In the genomic region with DNA sequence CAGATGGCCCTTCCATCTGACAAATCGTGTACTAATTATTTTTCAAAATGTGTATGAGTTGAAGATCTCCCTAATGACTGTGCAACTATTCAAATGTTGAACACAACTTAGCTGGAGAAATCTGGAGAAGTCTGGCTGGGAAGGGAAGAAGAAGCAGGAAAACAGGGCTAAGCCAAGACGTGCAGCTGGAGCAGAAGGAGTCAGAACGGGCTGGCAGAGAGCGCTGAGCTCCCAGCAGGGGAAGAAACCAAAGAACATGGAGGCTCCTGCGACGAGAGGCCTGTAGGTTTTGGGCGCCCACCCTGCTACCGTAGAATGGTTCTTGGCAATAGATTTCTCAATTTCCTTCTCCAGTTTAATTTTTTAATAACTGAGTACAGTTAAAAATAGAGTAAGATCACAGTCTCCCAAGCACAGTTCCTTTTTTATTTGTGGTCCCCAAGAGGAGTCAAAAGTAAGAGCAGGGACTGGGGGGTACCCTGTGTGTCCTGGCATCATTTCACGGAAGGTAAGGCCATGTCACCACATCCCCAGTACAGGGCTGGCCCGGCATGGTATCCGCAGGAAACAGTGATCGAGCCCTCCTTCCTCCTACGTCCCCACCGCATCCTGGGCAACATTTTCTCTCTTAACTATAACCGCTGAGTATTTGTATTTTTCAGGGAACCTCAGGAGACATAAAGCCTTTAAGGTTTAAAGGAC, we compare ENCODE assay signal across 9 cellular contexts. TPM values are rescaled to one million over a fixed set of nuclear protein-coding genes. Genes with fewer than 3 reads are reported as not detected.
A peak's percentile ranks its signal among the peaks of the same experiment; 100 is the strongest.
DNase-seq lines count a peak whose midpoint lies in the region; ATAC-seq and TF ChIP-seq lines count a peak whose summit lies in the region.
"Had no signal": no experiment of that assay in that cellular context is flagged by ENCODE, and none has a peak within 500 bp of the region (broad histone marks: within the 10 kb centered on the region; RNA-seq: fewer than 3 reads in every experiment).

No MANE protein-coding gene starts in this region.

- H4K20me1 ChIP-seq in PC-3 (ENCODE audit: low read length), result no peaks in the 10 kb centered on the region
- H4K20me1 ChIP-seq in neural progenitor cell (ENCODE audit: low read depth), result no peaks in the 10 kb centered on the region

- peak in 4 of 5 donors; percentile 8 to 45 (median 38) for DNase-seq in CD4-positive, alpha-beta memory T cell
- DNase-seq in PC-3 (no peak), dermis microvascular lymphatic vessel endothelial cell (ENCODE audit: low read depth in 2 of 2) (peak; percentile 57 to 62), neural progenitor cell (ENCODE audit: low spot score) (no peak), NCI-H524 (lab: John Stamatoyannopoulos, UW) (no peak), AG08396 (ENCODE audit: low spot score) (no peak), BE2C (no peak), posterior vena cava (ENCODE audit: low spot score) (no peak)

- H3K27me3 ChIP-seq in CD4-positive, alpha-beta memory T cell (ENCODE audit: insufficient read depth, low read length), result no peaks in the 10 kb centered on the region
- H3K27me3 ChIP-seq in PC-3 (ENCODE audit: low read length) (no peaks in the 10 kb centered on the region), neural progenitor cell (no peaks in the 10 kb centered on the region), BE2C (peaks cover 35% of the 10 kb centered on the region)

- peak overlapping the region; percentile 14 to 92 (median 83) for H3K27ac Mint-ChIP-seq in CD4-positive, alpha-beta memory T cell
- no peak overlapping the region for H3K27ac Mint-ChIP-seq in neural progenitor cell

- H3K4me1 Mint-ChIP-seq in CD4-positive, alpha-beta memory T cell, result peaks cover 13 to 30% (median 23%) of the 10 kb centered on the region in 4 donors
- H3K4me1 Mint-ChIP-seq in neural progenitor cell, result peaks cover 15% of the 10 kb centered on the region

- no peak overlapping the region for H3K27ac ChIP-seq in CD4-positive, alpha-beta memory T cell (ENCODE audit: low read depth, low read length)
- H3K27ac ChIP-seq in PC-3 (ENCODE audit: low read length) (no peak overlapping the region), neural progenitor cell (no peak overlapping the region)

- peaks cover 15% of the 10 kb centered on the region for H3K4me1 ChIP-seq in CD4-positive, alpha-beta memory T cell (ENCODE audit: insufficient read depth, low read length)
- peaks cover 22% of the 10 kb centered on the region for H3K4me1 ChIP-seq in PC-3 (ENCODE audit: insufficient read depth, low read length)
- H3K4me1 ChIP-seq in neural progenitor cell, result peaks cover 6% of the 10 kb centered on the region
- H3K4me1 ChIP-seq in BE2C, result no peaks in the 10 kb centered on the region

- H3K36me3 Mint-ChIP-seq in CD4-positive, alpha-beta memory T cell, result no peaks in the 10 kb centered on the region
- H3K36me3 Mint-ChIP-seq in neural progenitor cell, result no peaks in the 10 kb centered on the region

- H3K9me2 ChIP-seq in PC-3 (replicated peaks; ENCODE audit: low read length), result no peaks in the 10 kb centered on the region

- POLR2A ChIA-PET in CD4-positive, alpha-beta memory T cell (lab: Charles Lee; ENCODE audit: partially characterized antibody), result interaction anchor here (2.9 kb wide), 1 partner anchor 14 kb away, joined by 9 read pairs; a partner anchor contains a TSS
- POLR2A ChIA-PET in PC-3 (lab: Charles Lee; ENCODE audit: unreplicated experiment), result no interaction called here

- H3K4me2 ChIP-seq in PC-3 (ENCODE audit: low read length) (peak overlapping the region; percentile 91; the same call in 1 of the 2 replicates), neural progenitor cell (peak overlapping the region; percentile 63)

- TF ChIP-seq CTCF in PC-3 (conservative IDR thresholded peaks at IDR 0.05; ENCODE audit: low read depth, low read length) (no peak), neural progenitor cell (IDR thresholded peaks at IDR 0.05) (no peak), BE2C (IDR thresholded peaks at IDR 0.05; ENCODE audit: low read depth, low read length) (no peak)

- CTCF ChIA-PET in CD4-positive, alpha-beta memory T cell (lab: Charles Lee; ENCODE audit: partially characterized antibody), result no interaction called here
- CTCF ChIA-PET in PC-3 (lab: Charles Lee), result no interaction called here

- no peaks in the 10 kb centered on the region for H3K36me3 ChIP-seq in CD4-positive, alpha-beta memory T cell (ENCODE audit: insufficient read depth, low read length)
- H3K36me3 ChIP-seq in PC-3 (ENCODE audit: low read depth, low read length) (no peaks in the 10 kb centered on the region), neural progenitor cell (no peaks in the 10 kb centered on the region), BE2C (no peaks in the 10 kb centered on the region)
- H3K36me3 ChIP-seq: pancreas had no signal

- no peaks in the 10 kb centered on the region for H3K9me3 Mint-ChIP-seq in CD4-positive, alpha-beta memory T cell
- no peaks in the 10 kb centered on the region for H3K9me3 Mint-ChIP-seq in neural progenitor cell

- H3K79me2 ChIP-seq in PC-3 (ENCODE audit: low read length) (no peaks in the 10 kb centered on the region), neural progenitor cell (ENCODE audit: low read depth) (no peaks in the 10 kb centered on the region)

- H3F3A ChIP-seq in PC-3 (ENCODE audit: low read length, unreplicated experiment) (no peaks in the 10 kb centered on the region), neural progenitor cell (ENCODE audit: low read depth) (peaks cover 6% of the 10 kb centered on the region)

- peaks cover 9 to 13% of the 10 kb centered on the region in 2 donors for H3K27me3 Mint-ChIP-seq in CD4-positive, alpha-beta memory T cell
- peaks cover 15% of the 10 kb centered on the region for H3K27me3 Mint-ChIP-seq in neural progenitor cell (ENCODE audit: insufficient read depth, low read depth)

- H3K9me3 ChIP-seq in CD4-positive, alpha-beta memory T cell (ENCODE audit: control insufficient read depth in 1 of 2, low read length in 2 of 2), result no peaks in the 10 kb centered on the region
- H3K9me3 ChIP-seq in PC-3 (ENCODE audit: low read length) (no peaks in the 10 kb centered on the region), neural progenitor cell (ENCODE audit: low read depth) (no peaks in the 10 kb centered on the region), BE2C (no peaks in the 10 kb centered on the region)
- H3K9me3 ChIP-seq: pancreas had no signal

- H3K4me3 ChIP-seq in CD4-positive, alpha-beta memory T cell (ENCODE audit: low read length in 2 of 2), result peak overlapping the region in 1 of 2 donors; percentile 43
- H3K4me3 ChIP-seq in PC-3 (ENCODE audit: low read length) (peak overlapping the region; percentile 69; the same call in 1 of the 2 replicates), neural progenitor cell (peak overlapping the region; percentile 43), BE2C (ENCODE audit: low read depth, low read length) (no peak overlapping the region)

- peak overlapping the region; percentile 95; the same call in 1 of the 2 replicates for H2AFZ ChIP-seq in PC-3 (ENCODE audit: low read length)
- peak overlapping the region; percentile 88 for H2AFZ ChIP-seq in neural progenitor cell (replicated peaks)

- H3K4me3 Mint-ChIP-seq in CD4-positive, alpha-beta memory T cell, result peak overlapping the region; percentile 60 to 90 (median 80)
- peak overlapping the region; percentile 85 for H3K4me3 Mint-ChIP-seq in neural progenitor cell

- intact Hi-C loops in CD4-positive, alpha-beta memory T cell (cut with micrococcal nuclease), result loop anchor here (2.0 kb wide), 1 partner anchor 14 kb away; a partner anchor contains a TSS
- intact Hi-C loops in PC-3 (cut with micrococcal nuclease), result no loop called here
- intact Hi-C loops in posterior vena cava (cut with DNase I), result no loop called here

- BruUV-seq in PC-3 (replicated peaks; lab: Mats Ljungman, UMichigan), result no TSS peak

- no peak for ATAC-seq in PC-3

- H3K9ac ChIP-seq in PC-3 (ENCODE audit: low read length), result no peak overlapping the region
- H3K9ac ChIP-seq in neural progenitor cell, result no peak overlapping the region

RNA-seq across cellular contexts. Expression of a gene that starts 13.4 kb away (rescaled TPM):
- total RNA-seq in CD4-positive, alpha-beta memory T cell, result 1 to 10 TPM; 3.4 to 4.5 TPM
- polyA plus RNA-seq in CD4-positive, alpha-beta memory T cell, result under 1 TPM in 1 of 2 donors, not detected in 1; 0.25 TPM
- 11.0 and 11.1 TPM in 2 replicates for total RNA-seq in PC-3 (2014; rRNA removed)
- 17.5 and 30.3 TPM in 2 replicates for total RNA-seq in dermis microvascular lymphatic vessel endothelial cell
- total RNA-seq in neural progenitor cell (ENCODE audit: low replicate concordance), result 15.2 and 18.4 TPM in 2 replicates
- not detected for polyA plus RNA-seq in BE2C (2012; ENCODE audit: insufficient read depth, insufficient read length, low read depth)
- total RNA-seq in posterior vena cava, result 10 to 100 TPM; 37.2 to 41.8 TPM

Comparison
In these comparisons a context has a peak if more than half of its experiments do, and no peak if none do; other contexts are left out.
1. DNase-seq: peak in CD4-positive, alpha-beta memory T cell (4 of 5) and dermis microvascular lymphatic vessel endothelial cell (2 of 2); none in PC-3 (single experiment), neural progenitor cell (single experiment), NCI-H524 (0 of 2), AG08396 (single experiment), BE2C (single experiment) and posterior vena cava (single experiment).